In the genomic region with DNA sequence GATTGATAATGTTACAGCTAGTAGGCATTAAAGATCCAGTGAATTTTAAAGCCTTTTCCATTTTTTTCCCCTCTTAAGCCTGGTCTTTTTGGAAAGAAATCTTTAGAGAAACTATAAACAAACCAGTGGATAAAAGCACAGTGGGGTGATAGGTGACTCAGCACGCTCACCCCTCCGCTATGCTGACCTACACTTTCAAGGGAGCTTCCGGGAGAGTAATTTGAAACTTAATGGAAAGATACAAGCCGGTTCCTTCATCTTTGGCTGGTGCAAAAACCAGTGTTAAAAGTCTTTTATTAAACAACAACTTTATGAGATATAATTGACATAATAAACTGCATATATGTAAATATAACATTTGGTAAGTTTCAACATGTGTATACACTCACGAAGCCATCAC, we compare ENCODE assay signal across 19 cellular contexts. TPM values are rescaled to one million over a fixed set of nuclear protein-coding genes. Genes with fewer than 3 reads are reported as not detected.
DNase-seq lines count a peak whose midpoint lies in the region; ATAC-seq and TF ChIP-seq lines count a peak whose summit lies in the region.
"Had no signal": no experiment of that assay in that cellular context is flagged by ENCODE, and none has a peak within 500 bp of the region (broad histone marks: within the 10 kb centered on the region; RNA-seq: fewer than 3 reads in every experiment).

No MANE protein-coding gene starts in this region.

- H3K9me3 Mint-ChIP-seq in GM23338 (no peaks in the 10 kb centered on the region; the same call in 2 of the 3 replicates), CD14-positive monocyte (no peaks in the 10 kb centered on the region)
- H3K9me3 Mint-ChIP-seq: brain had no signal

- ATAC-seq in GM23338 (peak; percentile 70), GM19035 (IDR thresholded peaks at IDR 0.05; ENCODE audit: unreplicated experiment) (no peak)
- ATAC-seq: sciatic nerve; stimulated activated naive CD8-positive, alpha-beta T cell treated with anti-CD3 and anti-CD28 coated beads, Interleukin-15, Interleukin-2, amounts not matched to agents 100 U/mL and 50 U/mL, for 24 hours had no signal

- H3K4me1 Mint-ChIP-seq in GM23338 (peaks cover 61% of the 10 kb centered on the region), CD14-positive monocyte (peaks cover 5% of the 10 kb centered on the region)

- H3K9me2 ChIP-seq in GM23338 (ENCODE audit: insufficient read depth) = no peaks in the 10 kb centered on the region

- H3K27me3 ChIP-seq in GM23338 (ENCODE audit: insufficient read depth) = no peaks in the 10 kb centered on the region
- H3K27me3 ChIP-seq: BLaER1 treated with 17β-estradiol and CSF1 and Interleukin-3, amounts not matched to agents 10 nM and 100 nM had no signal

- peak; percentile 76 for DNase-seq in GM23338 (ENCODE audit: low spot score)
- peak; percentile 48 for DNase-seq in NCI-H69 (lab: John Stamatoyannopoulos, UW)
- peak; percentile 30 to 42 for DNase-seq in cardiac fibroblast (ENCODE audit: low read depth in 2 of 2)
- peak; percentile 92 for DNase-seq in iris pigment epithelial cell (ENCODE audit: low read depth)
- DNase-seq in RPMI8226 = no peak
- no peak for DNase-seq in NCI-H1048 (lab: John Stamatoyannopoulos, UW)
- no peak for DNase-seq in CD14-positive monocyte (ENCODE audit: low spot score)
- DNase-seq: activated effector memory CD4-positive, alpha-beta T cell treated with anti-CD3 and anti-CD28 coated beads, Interleukin-2, amount 50 U/mL, for 16 hours; DMS79 treated with DMSO at 0.1 percent for 48 hours; GOT3; NCI-H2081 treated with DMSO at 0.1 percent for 48 hours; SHP77 treated with DMSO at 0.1 percent for 48 hours; stimulated activated naive CD8-positive, alpha-beta T cell treated with anti-CD3 and anti-CD28 coated beads, Interleukin-15, Interleukin-2, amounts not matched to agents 100 U/mL and 50 U/mL, for 24 hours; T1000 had no signal

- peak overlapping the region; percentile 17; the same call in 1 of the 2 replicates for H3K4me2 ChIP-seq in GM23338
- H3K4me2 ChIP-seq: BLaER1 treated with 17β-estradiol and CSF1 and Interleukin-3, amounts not matched to agents 10 nM and 100 nM had no signal

- H3K4me3 ChIP-seq in GM23338 (no peak overlapping the region), cardiac fibroblast (replicated peaks in 1 of 2; ENCODE audit: low read depth in 2 of 2, low read length in 2 of 2) (no peak overlapping the region)
- H3K4me3 ChIP-seq: BLaER1 treated with 17β-estradiol and CSF1 and Interleukin-3, amounts not matched to agents 10 nM and 100 nM had no signal

- TF ChIP-seq CTCF in GM23338 (conservative IDR thresholded peaks at IDR 0.05; ENCODE audit: low read depth in 2 of 2) (no peak), cardiac fibroblast (IDR thresholded peaks at IDR 0.05; ENCODE audit: low read depth, low read length) (no peak), CD14-positive monocyte (IDR thresholded peaks at IDR 0.05) (no peak)

- H3K27ac Mint-ChIP-seq in GM23338 (peak overlapping the region; percentile 76), CD14-positive monocyte (no peak overlapping the region)
- H3K27ac Mint-ChIP-seq: brain had no signal

- H3K4me1 ChIP-seq in GM23338 (ENCODE audit: insufficient read depth) = peaks cover 47% of the 10 kb centered on the region

- H3K27ac ChIP-seq in GM23338 (ENCODE audit: low read depth) = peak overlapping the region; percentile 83
- H3K27ac ChIP-seq: BLaER1 treated with 17β-estradiol and CSF1 and Interleukin-3, amounts not matched to agents 10 nM and 100 nM; epithelial cell of prostate had no signal

- intact Hi-C loops in CD14-positive monocyte (cut with micrococcal nuclease) = loop anchor here (5.0 to 10.0 kb wide), 2 partner anchors 62 to 65 kb away; no protein-coding TSS in a partner anchor

- H3K36me3 ChIP-seq in GM23338 (ENCODE audit: insufficient read depth) = no peaks in the 10 kb centered on the region
- H3K36me3 ChIP-seq: BLaER1 treated with 17β-estradiol and CSF1 and Interleukin-3, amounts not matched to agents 10 nM and 100 nM had no signal

- H3K4me3 Mint-ChIP-seq in GM23338 = peak overlapping the region; percentile 36; the same call in 1 of the 3 replicates
- no peak overlapping the region for H3K4me3 Mint-ChIP-seq in CD14-positive monocyte
- H3K4me3 Mint-ChIP-seq: brain had no signal

- H4K20me1 ChIP-seq in GM23338 (replicated peaks; ENCODE audit: insufficient read depth) = no peaks in the 10 kb centered on the region
- H4K20me1 ChIP-seq: BLaER1 treated with 17β-estradiol and CSF1 and Interleukin-3, amounts not matched to agents 10 nM and 100 nM had no signal

- no peaks in the 10 kb centered on the region for H3F3A ChIP-seq in GM23338 (replicated peaks; ENCODE audit: low read depth)

- H3K79me2 ChIP-seq in GM23338 (replicated peaks; ENCODE audit: insufficient read depth) = no peaks in the 10 kb centered on the region

- no peak overlapping the region for H2AFZ ChIP-seq in GM23338

- H3K27me3 Mint-ChIP-seq in GM23338 (ENCODE audit: insufficient read depth, low read depth, poor library complexity) = peaks cover 5% of the 10 kb centered on the region
- H3K27me3 Mint-ChIP-seq in CD14-positive monocyte (ENCODE audit: low read depth in 3 of 3) = peaks cover 2 to 10% (median 6%) of the 10 kb centered on the region in 3 donors

- H3K36me3 Mint-ChIP-seq in GM23338 (ENCODE audit: low read depth) (no peaks in the 10 kb centered on the region), CD14-positive monocyte (no peaks in the 10 kb centered on the region)
- H3K36me3 Mint-ChIP-seq: brain had no signal

TF ChIP-seq in GM23338, 12 proteins besides CTCF, POLR2A, EP300 and RAD21 (continues in another document):
- TF ChIP-seq ZNF114 (CRISPR knock-in tag; IDR thresholded peaks at IDR 0.05) (no peak), EZH2 (IDR thresholded peaks at IDR 0.05; ENCODE audit: low read depth, unreplicated experiment) (no peak), STAT1 (IDR thresholded peaks at IDR 0.05; ENCODE audit: unreplicated experiment) (no peak), NANOG (IDR thresholded peaks at IDR 0.05; ENCODE audit: borderline replicate concordance) (no peak), ETS1 (IDR thresholded peaks at IDR 0.05) (no peak), ZNF331 (CRISPR knock-in tag; IDR thresholded peaks at IDR 0.05; ENCODE audit: low read depth) (no peak), REST (IDR thresholded peaks at IDR 0.05; ENCODE audit: unreplicated experiment) (no peak), POLR2AphosphoS5 (IDR thresholded peaks at IDR 0.05; ENCODE audit: low read depth) (no peak), CREB1 (CRISPR knock-in tag; IDR thresholded peaks at IDR 0.05; ENCODE audit: low read depth) (no peak)

RNA-seq across cellular contexts. Expression of gene ALDOB, which starts 27.0 kb away (rescaled TPM):
- total RNA-seq in GM23338 (2014; rRNA removed; shearing (Covaris generic)) = not detected in 2 replicates
- polyA plus RNA-seq in GM23338 (2016; fragmentation: Nextera tagmentation; extraction: Ambion mirVana) (not detected in 2 replicates), CD14-positive monocyte (not detected)
- total RNA-seq: sciatic nerve had no signal

Comparison
In these comparisons a context has a peak if more than half of its experiments do, and no peak if none do; other contexts are left out.
1. DNase-seq: peak in GM23338 (single experiment), NCI-H69 (single experiment), cardiac fibroblast (2 of 2) and iris pigment epithelial cell (single experiment); none in RPMI8226 (single experiment), NCI-H1048 (single experiment) and CD14-positive monocyte (single experiment).